Comparison of ENCODE assay signal across 2 cellular contexts in genomic region chr4:2697995-2698414, GRCh38.
TF ChIP-seq lines count a peak whose summit lies in the region.

No MANE protein-coding gene starts in this region.

TF ChIP-seq in WTC11, 78 proteins besides CTCF, POLR2A, EP300 and RAD21 (continued from another document):
- TF ChIP-seq ARID4B (CRISPR knock-in tag; IDR thresholded peaks at IDR 0.05; ENCODE audit: borderline replicate concordance): no peak
- TF ChIP-seq, protein P1, sequence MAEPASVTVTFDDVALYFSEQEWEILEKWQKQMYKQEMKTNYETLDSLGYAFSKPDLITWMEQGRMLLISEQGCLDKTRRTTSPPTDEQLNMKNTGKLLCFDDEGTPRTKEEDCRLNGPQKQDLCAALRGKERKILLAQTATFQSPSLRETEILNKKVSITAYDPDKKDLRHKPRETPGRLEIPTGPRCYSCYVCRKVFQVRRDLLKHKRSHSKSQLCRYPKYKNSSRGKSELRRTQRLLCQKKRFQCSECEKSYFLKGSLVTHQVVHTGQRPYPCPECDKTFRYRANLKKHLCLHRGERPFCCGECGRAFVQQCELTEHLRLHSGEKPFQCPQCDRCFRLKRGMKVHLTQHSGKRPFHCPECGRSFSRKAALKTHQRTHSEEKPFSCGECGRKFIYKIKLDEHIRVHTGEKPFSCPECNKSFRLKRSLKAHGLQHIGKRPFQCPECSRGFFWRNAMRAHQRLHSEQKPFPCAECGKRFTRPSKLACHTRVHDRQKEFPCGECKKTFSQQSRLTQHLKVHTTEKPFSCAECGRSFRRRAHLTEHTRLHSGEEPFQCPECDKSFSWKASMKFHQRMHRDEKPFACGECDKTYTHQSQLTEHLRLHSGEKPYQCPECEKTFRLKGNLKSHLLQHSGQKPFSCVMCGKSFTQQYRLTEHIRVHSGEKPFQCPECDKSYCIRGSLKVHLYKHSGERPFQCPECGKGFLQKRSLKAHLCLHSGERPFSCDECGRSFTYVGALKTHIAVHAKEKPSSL (CRISPR knock-in tag; conservative IDR thresholded peaks at IDR 0.05): no peak
- TF ChIP-seq ZNF416 (CRISPR knock-in tag; IDR thresholded peaks at IDR 0.05): no peak
- TF ChIP-seq AFF4 (CRISPR knock-in tag; IDR thresholded peaks at IDR 0.05; ENCODE audit: borderline replicate concordance): no peak
- TF ChIP-seq, protein P2, sequence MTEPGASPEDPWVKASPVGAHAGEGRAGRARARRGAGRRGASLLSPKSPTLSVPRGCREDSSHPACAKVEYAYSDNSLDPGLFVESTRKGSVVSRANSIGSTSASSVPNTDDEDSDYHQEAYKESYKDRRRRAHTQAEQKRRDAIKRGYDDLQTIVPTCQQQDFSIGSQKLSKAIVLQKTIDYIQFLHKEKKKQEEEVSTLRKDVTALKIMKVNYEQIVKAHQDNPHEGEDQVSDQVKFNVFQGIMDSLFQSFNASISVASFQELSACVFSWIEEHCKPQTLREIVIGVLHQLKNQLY (CRISPR knock-in tag; IDR thresholded peaks at IDR 0.05): no peak
- TF ChIP-seq SOX15 (CRISPR knock-in tag; IDR thresholded peaks at IDR 0.05): no peak
- TF ChIP-seq TEAD1 (CRISPR knock-in tag; IDR thresholded peaks at IDR 0.05): no peak
TF ChIP-seq in WTC11: peak in this region for 0.

TF ChIP-seq in HepG2, 621 proteins besides CTCF, POLR2A, EP300 and RAD21 (continued from another document):
- TF ChIP-seq PAXIP1 (CRISPR knock-in tag; conservative IDR thresholded peaks at IDR 0.05): 0 out of 2 replicates have a peak, but pooled peaks have one; percentile 53
- TF ChIP-seq, protein P3, sequence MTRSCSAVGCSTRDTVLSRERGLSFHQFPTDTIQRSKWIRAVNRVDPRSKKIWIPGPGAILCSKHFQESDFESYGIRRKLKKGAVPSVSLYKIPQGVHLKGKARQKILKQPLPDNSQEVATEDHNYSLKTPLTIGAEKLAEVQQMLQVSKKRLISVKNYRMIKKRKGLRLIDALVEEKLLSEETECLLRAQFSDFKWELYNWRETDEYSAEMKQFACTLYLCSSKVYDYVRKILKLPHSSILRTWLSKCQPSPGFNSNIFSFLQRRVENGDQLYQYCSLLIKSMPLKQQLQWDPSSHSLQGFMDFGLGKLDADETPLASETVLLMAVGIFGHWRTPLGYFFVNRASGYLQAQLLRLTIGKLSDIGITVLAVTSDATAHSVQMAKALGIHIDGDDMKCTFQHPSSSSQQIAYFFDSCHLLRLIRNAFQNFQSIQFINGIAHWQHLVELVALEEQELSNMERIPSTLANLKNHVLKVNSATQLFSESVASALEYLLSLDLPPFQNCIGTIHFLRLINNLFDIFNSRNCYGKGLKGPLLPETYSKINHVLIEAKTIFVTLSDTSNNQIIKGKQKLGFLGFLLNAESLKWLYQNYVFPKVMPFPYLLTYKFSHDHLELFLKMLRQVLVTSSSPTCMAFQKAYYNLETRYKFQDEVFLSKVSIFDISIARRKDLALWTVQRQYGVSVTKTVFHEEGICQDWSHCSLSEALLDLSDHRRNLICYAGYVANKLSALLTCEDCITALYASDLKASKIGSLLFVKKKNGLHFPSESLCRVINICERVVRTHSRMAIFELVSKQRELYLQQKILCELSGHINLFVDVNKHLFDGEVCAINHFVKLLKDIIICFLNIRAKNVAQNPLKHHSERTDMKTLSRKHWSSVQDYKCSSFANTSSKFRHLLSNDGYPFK (CRISPR knock-in tag; IDR thresholded peaks at IDR 0.05; ENCODE audit: borderline replicate concordance): no peak
- 0 out of 2 replicates have a peak, but pooled peaks have one; percentile 54 for TF ChIP-seq ADNP (CRISPR knock-in tag; IDR thresholded peaks at IDR 0.05)
- 0 out of 2 replicates have a peak, but pooled peaks have one; percentile 45 for TF ChIP-seq KDM5B (CRISPR knock-in tag; IDR thresholded peaks at IDR 0.05; ENCODE audit: borderline replicate concordance)
- TF ChIP-seq PATZ1 (CRISPR knock-in tag; IDR thresholded peaks at IDR 0.05): peak; percentile 58; the same call in 1 of the 2 replicates
- TF ChIP-seq, protein P2 (CRISPR knock-in tag; IDR thresholded peaks at IDR 0.05): no peak
- no peak for TF ChIP-seq CREM (IDR thresholded peaks at IDR 0.05)
- no peak for TF ChIP-seq CREM (CRISPR knock-in tag; IDR thresholded peaks at IDR 0.05)
- 0 out of 2 replicates have a peak, but pooled peaks have one; percentile 21 for TF ChIP-seq KDM2A (CRISPR knock-in tag; IDR thresholded peaks at IDR 0.05; ENCODE audit: borderline replicate concordance, low read depth)
- no peak for TF ChIP-seq SRSF4 (IDR thresholded peaks at IDR 0.05; ENCODE audit: low read depth, low read length, poor library complexity, severe bottlenecking)
- TF ChIP-seq ZMYM3 (CRISPR knock-in tag; IDR thresholded peaks at IDR 0.05): peak; percentile 98
- TF ChIP-seq HDAC2 (CRISPR knock-in tag; IDR thresholded peaks at IDR 0.05): 0 out of 2 replicates have a peak, but pooled peaks have one; percentile 35
- 0 out of 2 replicates have a peak, but pooled peaks have one; percentile 34 for TF ChIP-seq CAMTA2 (CRISPR knock-in tag; IDR thresholded peaks at IDR 0.05; ENCODE audit: borderline replicate concordance)
- TF ChIP-seq ZNF607 (CRISPR knock-in tag; IDR thresholded peaks at IDR 0.05; ENCODE audit: borderline replicate concordance): no peak
- TF ChIP-seq ELF3 (CRISPR knock-in tag; IDR thresholded peaks at IDR 0.05): no peak
- TF ChIP-seq SOX6 (IDR thresholded peaks at IDR 0.05): no peak
- TF ChIP-seq SOX6 (CRISPR knock-in tag; IDR thresholded peaks at IDR 0.05): peak; percentile 23; the same call in 1 of the 2 replicates
- TF ChIP-seq RXRA (CRISPR knock-in tag; IDR thresholded peaks at IDR 0.05): peak; percentile 46; the same call in 1 of the 2 replicates
- no peak for TF ChIP-seq TAF15 (IDR thresholded peaks at IDR 0.05; ENCODE audit: low read depth, low read length, poor library complexity, severe bottlenecking)
- TF ChIP-seq ZFX (CRISPR knock-in tag; IDR thresholded peaks at IDR 0.05; ENCODE audit: low read depth): 0 out of 2 replicates have a peak, but pooled peaks have one; percentile 27
- TF ChIP-seq ZBTB7B (CRISPR knock-in tag; IDR thresholded peaks at IDR 0.05): peak; percentile 54; the same call in 1 of the 2 replicates
- peak; percentile 99 for TF ChIP-seq ZNF629 (CRISPR knock-in tag; conservative IDR thresholded peaks at IDR 0.05)
- 0 out of 2 replicates have a peak, but pooled peaks have one; percentile 82 for TF ChIP-seq KDM1A (CRISPR knock-in tag; IDR thresholded peaks at IDR 0.05)
- TF ChIP-seq, protein P4, sequence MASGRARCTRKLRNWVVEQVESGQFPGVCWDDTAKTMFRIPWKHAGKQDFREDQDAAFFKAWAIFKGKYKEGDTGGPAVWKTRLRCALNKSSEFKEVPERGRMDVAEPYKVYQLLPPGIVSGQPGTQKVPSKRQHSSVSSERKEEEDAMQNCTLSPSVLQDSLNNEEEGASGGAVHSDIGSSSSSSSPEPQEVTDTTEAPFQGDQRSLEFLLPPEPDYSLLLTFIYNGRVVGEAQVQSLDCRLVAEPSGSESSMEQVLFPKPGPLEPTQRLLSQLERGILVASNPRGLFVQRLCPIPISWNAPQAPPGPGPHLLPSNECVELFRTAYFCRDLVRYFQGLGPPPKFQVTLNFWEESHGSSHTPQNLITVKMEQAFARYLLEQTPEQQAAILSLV (CRISPR knock-in tag; IDR thresholded peaks at IDR 0.05; ENCODE audit: borderline replicate concordance): no peak
TF ChIP-seq in HepG2: peak in this region for 33.
